In the genomic region with DNA sequence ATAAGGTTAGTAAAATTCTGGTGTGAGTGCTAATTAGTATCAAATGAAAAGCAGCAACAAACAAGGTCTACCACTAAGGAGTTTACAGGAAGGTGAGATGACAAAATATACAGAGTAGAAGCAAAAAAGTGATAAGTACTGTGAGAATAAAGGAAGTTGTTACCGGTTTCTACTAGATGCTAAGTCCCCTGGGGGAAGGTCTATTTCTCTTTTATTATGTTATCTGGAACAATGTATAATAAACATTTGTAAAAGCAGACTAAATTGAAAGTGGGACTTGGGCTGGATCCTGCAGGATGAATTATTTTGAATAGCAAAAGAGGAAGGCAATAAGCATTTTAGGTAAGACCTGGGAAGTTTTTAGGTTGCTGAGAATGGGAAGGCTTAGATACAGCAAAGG, we compare ENCODE assay signal across 14 cellular contexts.
A peak's percentile ranks its signal among the peaks of the same experiment; 100 is the strongest.
DNase-seq lines count a peak whose midpoint lies in the region; ATAC-seq and TF ChIP-seq lines count a peak whose summit lies in the region.
"Had no signal": no experiment of that assay in that cellular context is flagged by ENCODE, and none has a peak within 500 bp of the region (broad histone marks: within the 10 kb centered on the region; RNA-seq: fewer than 3 reads in every experiment).

No MANE protein-coding gene starts in this region.

- no peak overlapping the region for H3K4me2 ChIP-seq in GM23338

- H2AFZ ChIP-seq in GM23338, result no peak overlapping the region

- H3K27me3 ChIP-seq in GM23338 (ENCODE audit: insufficient read depth), result no peaks in the 10 kb centered on the region

- H3K79me2 ChIP-seq in GM23338 (replicated peaks; ENCODE audit: insufficient read depth), result no peaks in the 10 kb centered on the region

- H3K4me3 ChIP-seq in GM23338, result no peak overlapping the region
- H3K4me3 ChIP-seq: HAP-1, K562 had no signal

- no peaks in the 10 kb centered on the region for H3K27me3 Mint-ChIP-seq in GM23338 (ENCODE audit: insufficient read depth, low read depth, poor library complexity)
- H3K27me3 Mint-ChIP-seq in stimulated activated memory B cell treated with anti-CD40 and anti-IgM and Interleukin-4, amounts not matched to agents 10 μg/mL and 1 μg/mL and 100 μg/mL, for 72 hours, result no peaks in the 10 kb centered on the region
- H3K27me3 Mint-ChIP-seq in activated naive CD4-positive, alpha-beta T cell treated with anti-CD3 and anti-CD28 coated beads for 36 hours (ENCODE audit: low read depth), result no peaks in the 10 kb centered on the region
- no peaks in the 10 kb centered on the region for H3K27me3 Mint-ChIP-seq in mesothelial cell of epicardium (ENCODE audit: low read depth)
- H3K27me3 Mint-ChIP-seq: CD4-positive, alpha-beta T cell had no signal

- H3K27ac ChIP-seq in GM23338 (ENCODE audit: low read depth), result peak overlapping the region; percentile 33; the same call in 1 of the 2 replicates
- peak overlapping the region; percentile 65 for H3K27ac ChIP-seq in VCaP

- no peaks in the 10 kb centered on the region for H3K4me1 ChIP-seq in GM23338 (ENCODE audit: insufficient read depth)

- no peaks in the 10 kb centered on the region for H3K36me3 ChIP-seq in GM23338 (ENCODE audit: insufficient read depth)
- H3K36me3 ChIP-seq: HAP-1 had no signal

- H3K9me2 ChIP-seq in GM23338 (ENCODE audit: insufficient read depth), result no peaks in the 10 kb centered on the region

- H3K27ac Mint-ChIP-seq in GM23338 (no peak overlapping the region; the same call in 1 of the 2 replicates), mesothelial cell of epicardium (no peak overlapping the region)
- peak overlapping the region; percentile 29 for H3K27ac Mint-ChIP-seq in stimulated activated memory B cell treated with anti-CD40 and anti-IgM and Interleukin-4, amounts not matched to agents 10 μg/mL and 1 μg/mL and 100 μg/mL, for 72 hours
- H3K27ac Mint-ChIP-seq in activated naive CD4-positive, alpha-beta T cell treated with anti-CD3 and anti-CD28 coated beads for 36 hours, result no peak overlapping the region
- H3K27ac Mint-ChIP-seq: CD4-positive, alpha-beta T cell had no signal

- CTCF ChIA-PET in activated naive CD4-positive, alpha-beta T cell treated with anti-CD3 and anti-CD28 coated beads for 36 hours (lab: Charles Lee), result interaction anchor here (0.6 kb wide), 1 partner anchor 290 kb away, joined by 3 read pairs; no protein-coding TSS in a partner anchor

- H3K4me3 Mint-ChIP-seq in GM23338 (no peak overlapping the region), mesothelial cell of epicardium (no peak overlapping the region)
- H3K4me3 Mint-ChIP-seq in stimulated activated memory B cell treated with anti-CD40 and anti-IgM and Interleukin-4, amounts not matched to agents 10 μg/mL and 1 μg/mL and 100 μg/mL, for 72 hours, result no peak overlapping the region
- H3K4me3 Mint-ChIP-seq in activated naive CD4-positive, alpha-beta T cell treated with anti-CD3 and anti-CD28 coated beads for 36 hours, result no peak overlapping the region
- H3K4me3 Mint-ChIP-seq: CD4-positive, alpha-beta T cell had no signal

- no peak for ATAC-seq in GM23338
- peak; percentile 66 for ATAC-seq in stimulated activated memory B cell treated with anti-CD40 and anti-IgM and Interleukin-4, amounts not matched to agents 10 μg/mL and 1 μg/mL and 100 μg/mL, for 72 hours
- ATAC-seq: K562 had no signal

- H3K4me1 Mint-ChIP-seq in GM23338, result peaks cover 8% of the 10 kb centered on the region
- H3K4me1 Mint-ChIP-seq in stimulated activated memory B cell treated with anti-CD40 and anti-IgM and Interleukin-4, amounts not matched to agents 10 μg/mL and 1 μg/mL and 100 μg/mL, for 72 hours, result peaks cover 35% of the 10 kb centered on the region
- H3K4me1 Mint-ChIP-seq in activated naive CD4-positive, alpha-beta T cell treated with anti-CD3 and anti-CD28 coated beads for 36 hours (ENCODE audit: low read depth), result no peaks in the 10 kb centered on the region
- H3K4me1 Mint-ChIP-seq in mesothelial cell of epicardium, result no peaks in the 10 kb centered on the region

- no peak for DNase-seq in GM23338 (ENCODE audit: low spot score)
- DNase-seq in NAMALWA (ENCODE audit: low spot score), result peak; percentile 17
- DNase-seq in activated naive CD4-positive, alpha-beta T cell treated with anti-CD3 and anti-CD28 coated beads for 36 hours, result no peak
- no peak for DNase-seq in DMS153 (lab: John Stamatoyannopoulos, UW)
- no peak for DNase-seq in mesothelial cell of epicardium (ENCODE audit: low spot score in 2 of 2, unreplicated experiment in 2 of 2)
- DNase-seq: CD4-positive, alpha-beta T cell; DMS53; NCI-H187 treated with DMSO at 0.1 percent for 48 hours; NCI-H2171 treated with DMSO at 0.1 percent for 48 hours; NCI-H748 treated with DMSO at 0.1 percent for 48 hours had no signal

- no peak for TF ChIP-seq CTCF in GM23338 (conservative IDR thresholded peaks at IDR 0.05; ENCODE audit: low read depth in 2 of 2)
- no peak for TF ChIP-seq CTCF in VCaP (conservative IDR thresholded peaks at IDR 0.05)
- no peak for TF ChIP-seq CTCF in mesothelial cell of epicardium (IDR thresholded peaks at IDR 0.05; ENCODE audit: unreplicated experiment)

- H4K20me1 ChIP-seq in GM23338 (replicated peaks; ENCODE audit: insufficient read depth), result no peaks in the 10 kb centered on the region

- no peaks in the 10 kb centered on the region for H3K9me3 Mint-ChIP-seq in GM23338
- no peaks in the 10 kb centered on the region for H3K9me3 Mint-ChIP-seq in stimulated activated memory B cell treated with anti-CD40 and anti-IgM and Interleukin-4, amounts not matched to agents 10 μg/mL and 1 μg/mL and 100 μg/mL, for 72 hours
- H3K9me3 Mint-ChIP-seq in activated naive CD4-positive, alpha-beta T cell treated with anti-CD3 and anti-CD28 coated beads for 36 hours, result no peaks in the 10 kb centered on the region
- H3K9me3 Mint-ChIP-seq in mesothelial cell of epicardium, result no peaks in the 10 kb centered on the region
- H3K9me3 Mint-ChIP-seq: CD4-positive, alpha-beta T cell had no signal

- H3F3A ChIP-seq in GM23338 (replicated peaks; ENCODE audit: low read depth), result no peaks in the 10 kb centered on the region

- intact Hi-C loops in activated naive CD4-positive, alpha-beta T cell treated with anti-CD3 and anti-CD28 coated beads for 36 hours (cut with micrococcal nuclease), result no loop called here

- H3K36me3 Mint-ChIP-seq in GM23338 (ENCODE audit: low read depth) (no peaks in the 10 kb centered on the region), mesothelial cell of epicardium (peaks cover 10% of the 10 kb centered on the region)
- peaks cover 34% of the 10 kb centered on the region for H3K36me3 Mint-ChIP-seq in stimulated activated memory B cell treated with anti-CD40 and anti-IgM and Interleukin-4, amounts not matched to agents 10 μg/mL and 1 μg/mL and 100 μg/mL, for 72 hours
- no peaks in the 10 kb centered on the region for H3K36me3 Mint-ChIP-seq in activated naive CD4-positive, alpha-beta T cell treated with anti-CD3 and anti-CD28 coated beads for 36 hours (ENCODE audit: low read depth)

TF ChIP-seq in GM23338, 12 proteins besides CTCF, POLR2A, EP300 and RAD21 (continues in another document):
- no peak for TF ChIP-seq STAT1 (IDR thresholded peaks at IDR 0.05; ENCODE audit: unreplicated experiment)
- no peak for TF ChIP-seq POLR2AphosphoS5 (IDR thresholded peaks at IDR 0.05; ENCODE audit: low read depth)
- TF ChIP-seq ZNF114 (CRISPR knock-in tag; IDR thresholded peaks at IDR 0.05), result no peak
